8 cellular contexts compared by ENCODE assay signal in the genomic region with DNA sequence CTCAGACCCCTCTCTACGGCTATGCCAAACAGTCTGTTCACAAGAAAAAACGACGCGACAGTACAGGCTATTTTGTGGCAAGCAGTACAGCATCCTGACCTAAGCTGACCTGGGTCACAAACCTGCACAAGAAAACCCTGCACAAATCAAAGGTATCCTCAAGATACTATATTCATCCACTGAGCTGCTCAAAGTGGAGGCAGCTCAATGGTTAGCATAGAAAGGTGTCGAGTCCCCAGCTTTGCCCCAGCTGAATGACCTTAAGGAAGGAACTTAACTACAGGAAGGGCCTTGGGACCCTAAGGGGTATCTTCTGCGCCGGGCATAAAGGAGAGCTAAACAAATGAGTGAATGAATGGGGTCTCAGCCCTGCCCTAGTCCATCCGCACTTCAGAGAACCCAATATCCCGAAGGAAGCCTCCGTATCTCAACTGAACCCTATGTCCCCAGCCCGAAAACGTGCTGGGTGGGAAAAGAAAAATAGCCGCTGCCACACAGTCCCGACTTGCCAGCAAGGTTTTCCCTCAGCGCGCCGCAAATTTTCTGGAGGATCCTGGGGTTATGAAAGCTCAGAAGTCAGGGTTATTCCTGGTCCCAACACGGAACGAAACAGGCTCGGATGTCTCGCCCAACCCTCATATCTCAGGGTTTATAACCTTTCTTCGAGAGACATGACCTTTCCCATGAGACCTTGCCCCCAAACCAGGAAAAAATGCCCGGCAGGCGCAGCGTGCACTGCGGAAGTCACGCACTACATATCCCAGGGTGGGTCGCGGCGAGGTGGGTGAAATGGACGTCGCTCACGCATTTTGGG. TPM values are rescaled to one million over a fixed set of nuclear protein-coding genes. Genes with fewer than 3 reads are reported as not detected.
DNase-seq lines count a peak whose midpoint lies in the region; ATAC-seq and TF ChIP-seq lines count a peak whose summit lies in the region.

TSS of gene FASTKD1 (minus strand) at position 706 of the 814 bp plus-strand sequence. CDS start 1,836 bp downstream, outside the sequence.

- DNase-seq in D341Med (ENCODE audit: low spot score) (peak; percentile 87), HuH-7.5 (ENCODE audit: low spot score) (peak; percentile 95), OCI-M2 (lab: John Stamatoyannopoulos, UW; ENCODE audit: unreplicated experiment) (peak; percentile 17), activated T-cell treated with anti-CD3 and anti-CD28 coated beads for 4 hours (peak; percentile 84), epithelial cell of proximal tubule (ENCODE audit: low read depth) (no peak)
- DNase-seq in stimulated activated CD8-positive, alpha-beta memory T cell treated with anti-CD3 and anti-CD28 coated beads, Interleukin-4, amount 100 ng/mL, for 48 hours, result peak; percentile 91

- peak within 1 kb of the TSS; percentile 66 to 75 for H3K27ac ChIP-seq in mucosa of rectum (ENCODE audit: low read depth in 2 of 2, low read length in 2 of 2)

- H3K36me3 ChIP-seq in mucosa of rectum (ENCODE audit: control insufficient read depth in 2 of 2, insufficient read depth in 2 of 2, low read length in 2 of 2), result peaks cover 0 to 3% of the 10 kb centered on the region in 2 donors

- no peaks in the 10 kb centered on the region for H3K27me3 ChIP-seq in mucosa of rectum (ENCODE audit: control insufficient read depth in 2 of 2, insufficient read depth in 2 of 2, low read length in 2 of 2)

- no peaks in the 10 kb centered on the region for H3K9me3 ChIP-seq in mucosa of rectum (ENCODE audit: control insufficient read depth in 2 of 2, low read length in 2 of 2)

- H3K4me1 ChIP-seq in mucosa of rectum (ENCODE audit: control insufficient read depth in 2 of 2, insufficient read depth in 2 of 2, low read length in 2 of 2), result peaks cover 3% of the 10 kb centered on the region in 2 donors

- peak within 1 kb of the TSS; percentile 71 to 80 for H3K9ac ChIP-seq in mucosa of rectum (ENCODE audit: low read depth in 1 of 2, low read length in 2 of 2)

- no peak for TF ChIP-seq CTCF in epithelial cell of proximal tubule (conservative IDR thresholded peaks at IDR 0.05; ENCODE audit: low read depth, low read length)

- peak within 1 kb of the TSS; percentile 82 for H3K4me3 ChIP-seq in epithelial cell of proximal tubule (ENCODE audit: low read depth, low read length)
- peak within 1 kb of the TSS; percentile 82 to 90 for H3K4me3 ChIP-seq in mucosa of rectum (ENCODE audit: low read length in 2 of 2)

- ATAC-seq in GM21526 (IDR thresholded peaks at IDR 0.05; ENCODE audit: low FRiP score, unreplicated experiment), result peak; percentile 98

RNA-seq across cellular contexts. Expression of gene FASTKD1, which starts in this region (rescaled TPM):
- total RNA-seq in epithelial cell of proximal tubule, result 15.3 and 18.7 TPM in 2 replicates
